ENCODE assay signal across 24 cellular contexts in genomic region chr13:63427170-63427569, GRCh38.
"Had no signal": no experiment of that assay in that cellular context is flagged by ENCODE, and none has a peak within 500 bp of the region (broad histone marks: within the 10 kb centered on the region; RNA-seq: fewer than 3 reads in every experiment).

No MANE protein-coding gene starts in this region.

- H3K36me3 Mint-ChIP-seq: naive B cell had no signal

- H3K27me3 Mint-ChIP-seq: dendritic cell treated with granulocyte-macrophage colony-stimulating factor and Interleukin-4, amounts not matched to agents 40 ng/mL and 50 ng/mL, for 4 days; effector memory CD8-positive, alpha-beta T cell; naive B cell had no signal

- DNase-seq: colonic mucosa; cortex of kidney; effector CD8-positive, alpha-beta T cell; effector memory CD8-positive, alpha-beta T cell; endodermal cell; erythroblast; esophagus squamous epithelium; foreskin fibroblast; foreskin melanocyte; gastrocnemius medialis; glutamatergic neuron; head of caudate nucleus; heart right ventricle; hippocampal formation; left cardiac atrium; left lung; left ventricle myocardium superior; lower lobe of right lung; mesenchymal stem cell; mucosa of descending colon; naive B cell had no signal

- ATAC-seq: effector memory CD8-positive, alpha-beta T cell; esophagus mucosa; gastrocnemius medialis; heart right ventricle; left cardiac atrium; left lung; left ventricle myocardium superior; lower lobe of right lung; mucosa of descending colon had no signal

- H3K27ac Mint-ChIP-seq: dendritic cell treated with granulocyte-macrophage colony-stimulating factor and Interleukin-4, amounts not matched to agents 40 ng/mL and 50 ng/mL, for 4 days; effector memory CD8-positive, alpha-beta T cell; endodermal cell; mesothelial cell of epicardium had no signal

- H3K4me1 Mint-ChIP-seq: endodermal cell, naive B cell had no signal

- H3K4me3 Mint-ChIP-seq: dendritic cell treated with granulocyte-macrophage colony-stimulating factor and Interleukin-4, amounts not matched to agents 40 ng/mL and 50 ng/mL, for 4 days; effector memory CD8-positive, alpha-beta T cell; endodermal cell; mesothelial cell of epicardium; naive B cell had no signal
